Comparison of ENCODE assay signal across 9 cellular contexts in genomic region chr2:238108423-238109201, GRCh38. TPM values are rescaled to one million over a fixed set of nuclear protein-coding genes. Genes with fewer than 3 reads are reported as not detected.
DNase-seq lines count a peak whose midpoint lies in the region; ATAC-seq and TF ChIP-seq lines count a peak whose summit lies in the region.
"Had no signal": no experiment of that assay in that cellular context is flagged by ENCODE, and none has a peak within 500 bp of the region (broad histone marks: within the 10 kb centered on the region; RNA-seq: fewer than 3 reads in every experiment).

No MANE protein-coding gene starts in this region.

- ATAC-seq in GM18861 (IDR thresholded peaks at IDR 0.05; ENCODE audit: unreplicated experiment) (peak; percentile 57), GM21717 (IDR thresholded peaks at IDR 0.05; ENCODE audit: unreplicated experiment) (peak; percentile 63)
- ATAC-seq: naive thymus-derived CD4-positive, alpha-beta T cell had no signal

- peak; percentile 14 for DNase-seq in NCI-H345 treated with DMSO at 0.1 percent for 48 hours (lab: John Stamatoyannopoulos, UW; ENCODE audit: unreplicated experiment)
- DNase-seq in medulla oblongata (ENCODE audit: extremely low spot score) = peak; percentile 9
- DNase-seq in NCI-H2081 (lab: John Stamatoyannopoulos, UW) = no peak
- no peak for DNase-seq in erythroblast (lab: John Stamatoyannopoulos, UW)
- DNase-seq in mucosa of gallbladder (ENCODE audit: low spot score) = no peak

- TF ChIP-seq POLR2A in erythroblast (IDR thresholded peaks at IDR 0.05; ENCODE audit: low read length) = no peak

RNA-seq across cellular contexts. Expression of gene ESPNL, which starts 8.5 kb away (rescaled TPM):
- total RNA-seq in mucosa of gallbladder = 0.49 TPM
- total RNA-seq: M059J had no signal

RNA-seq across cellular contexts. Expression of gene KLHL30, which starts 29.9 kb away (rescaled TPM):
- total RNA-seq in mucosa of gallbladder = 2.0 TPM
- total RNA-seq: M059J; naive thymus-derived CD4-positive, alpha-beta T cell had no signal

RNA-seq across cellular contexts. Expression of gene SCLY, which starts 47.8 kb away (rescaled TPM):
- 29.1 TPM for total RNA-seq in mucosa of gallbladder

RNA-seq across cellular contexts. Expression of gene ERFE, which starts 50.2 kb away (rescaled TPM):
- 0.35 TPM for total RNA-seq in mucosa of gallbladder

Comparison
In these comparisons a context has a peak if more than half of its experiments do, and no peak if none do; other contexts are left out.
1. DNase-seq: peak in NCI-H345 treated with DMSO at 0.1 percent for 48 hours (single experiment) and medulla oblongata (single experiment); none in NCI-H2081 (0 of 2), erythroblast (0 of 2) and mucosa of gallbladder (single experiment).